ENCODE assay signal across 14 cellular contexts in the genomic region with DNA sequence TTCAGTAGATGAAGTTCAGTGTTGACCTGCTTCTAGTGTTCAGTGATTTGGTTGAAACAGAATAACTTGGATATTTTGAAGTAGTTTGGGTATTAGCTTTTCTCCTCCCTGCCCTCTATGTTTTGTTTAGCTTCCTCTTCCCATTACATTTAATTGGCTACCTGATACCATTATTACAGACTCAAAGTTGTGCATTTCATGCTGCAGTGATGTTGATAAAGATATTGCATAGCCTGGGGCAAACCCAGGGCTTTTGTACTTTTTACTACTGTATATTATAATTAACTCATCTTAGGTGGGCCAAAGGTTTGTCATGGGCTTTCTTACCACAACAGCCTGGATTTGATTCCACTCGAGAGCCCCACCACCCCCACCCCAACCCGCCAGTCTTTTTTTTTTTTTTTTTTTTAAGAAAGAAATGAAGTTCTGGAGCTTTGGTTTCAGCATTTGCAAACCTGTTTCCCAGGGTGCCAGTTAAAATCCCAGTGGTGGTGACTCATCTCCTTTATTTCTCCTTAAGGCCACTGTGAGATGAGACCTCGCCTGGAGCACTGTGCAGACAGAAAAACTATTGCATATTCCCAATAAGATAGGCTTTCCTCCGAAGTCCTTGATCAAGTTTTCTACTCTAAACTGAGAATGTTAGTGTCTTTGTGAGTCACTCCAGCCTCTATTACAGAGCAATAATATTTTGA.
DNase-seq lines count a peak whose midpoint lies in the region; ATAC-seq and TF ChIP-seq lines count a peak whose summit lies in the region.
"Had no signal": no experiment of that assay in that cellular context is flagged by ENCODE, and none has a peak within 500 bp of the region (broad histone marks: within the 10 kb centered on the region; RNA-seq: fewer than 3 reads in every experiment).

No MANE protein-coding gene starts in this region.

- H3K9me3 ChIP-seq in mammary epithelial cell (replicated peaks; ENCODE audit: insufficient read depth, low read length): no peaks in the 10 kb centered on the region

- H3K4me1 Mint-ChIP-seq in GM23338 (peaks cover 60% of the 10 kb centered on the region), osteocyte (ENCODE audit: unreplicated experiment) (peaks cover 50% of the 10 kb centered on the region)

- peak; percentile 85 for ATAC-seq in GM23338
- ATAC-seq in activated naive CD4-positive, alpha-beta T cell treated with anti-CD3 and anti-CD28 coated beads, Interleukin-2, amount 50 U/mL, for 72 hours: no peak
- no peak for ATAC-seq in GM18498 (IDR thresholded peaks at IDR 0.05; ENCODE audit: unreplicated experiment)
- ATAC-seq: sciatic nerve had no signal

- BruUV-seq in mammary epithelial cell (replicated peaks; lab: Mats Ljungman, UMichigan): no TSS peak

- H2AFZ ChIP-seq in GM23338 (no peak overlapping the region), mammary epithelial cell (ENCODE audit: low read depth, low read length) (no peak overlapping the region)

- no peak overlapping the region for H3K4me3 ChIP-seq in GM23338
- no peak overlapping the region for H3K4me3 ChIP-seq in mammary epithelial cell (replicated peaks in 1 of 3; ENCODE audit: insufficient read depth in 1 of 3, low read depth in 2 of 3, low read length in 3 of 3)

- intact Hi-C loops in mammary epithelial cell (cut with micrococcal nuclease): no loop called here

- CTCF ChIA-PET in mammary epithelial cell (lab: Charles Lee; ENCODE audit: low non-redundant PET): no interaction called here

- no peak for TF ChIP-seq CTCF in GM23338 (conservative IDR thresholded peaks at IDR 0.05; ENCODE audit: low read depth in 2 of 2)
- no peak for TF ChIP-seq CTCF in mammary epithelial cell (conservative IDR thresholded peaks at IDR 0.05 in 1 of 2, IDR thresholded peaks at IDR 0.05 in 1 of 2; ENCODE audit: extremely low read depth in 1 of 2, insufficient read depth in 1 of 2, low read depth in 1 of 2, low read length in 2 of 2)
- no peak for TF ChIP-seq CTCF in osteocyte (IDR thresholded peaks at IDR 0.05)

- no peaks in the 10 kb centered on the region for H3K36me3 Mint-ChIP-seq in GM23338 (ENCODE audit: low read depth)
- no peaks in the 10 kb centered on the region for H3K36me3 Mint-ChIP-seq in osteocyte (ENCODE audit: unreplicated experiment)
- H3K36me3 Mint-ChIP-seq in activated naive CD4-positive, alpha-beta T cell treated with anti-CD3 and anti-CD28 coated beads, Interleukin-2, amount 50 U/mL, for 72 hours: no peaks in the 10 kb centered on the region

- WGBS in mammary epithelial cell (ENCODE audit: low coverage, missing lambda C conversion rate): 37% methylated on average over 4 of the region's 4 CpGs

- no peaks in the 10 kb centered on the region for H3K9me2 ChIP-seq in GM23338 (ENCODE audit: insufficient read depth)

- H3K4me1 ChIP-seq in GM23338 (ENCODE audit: insufficient read depth) (peaks cover 35% of the 10 kb centered on the region), mammary epithelial cell (ENCODE audit: insufficient read depth, low read length) (peaks cover 35% of the 10 kb centered on the region)

- peak overlapping the region; percentile 16 for H3K9ac ChIP-seq in mammary epithelial cell (ENCODE audit: insufficient read depth, low read length)

- H3F3A ChIP-seq in GM23338 (replicated peaks; ENCODE audit: low read depth): no peaks in the 10 kb centered on the region

- no peaks in the 10 kb centered on the region for H3K9me3 Mint-ChIP-seq in GM23338
- no peaks in the 10 kb centered on the region for H3K9me3 Mint-ChIP-seq in osteocyte (ENCODE audit: unreplicated experiment)
- no peaks in the 10 kb centered on the region for H3K9me3 Mint-ChIP-seq in activated naive CD4-positive, alpha-beta T cell treated with anti-CD3 and anti-CD28 coated beads, Interleukin-2, amount 50 U/mL, for 72 hours

- DNase-seq in GM23338 (ENCODE audit: low spot score) (peak; percentile 38), NCI-H1436 (lab: John Stamatoyannopoulos, UW) (peak; percentile 30), mammary epithelial cell (peak; percentile 69), osteocyte (ENCODE audit: extremely low spot score, unreplicated experiment) (no peak), amygdala (lab: John Stamatoyannopoulos, UW) (no peak)
- no peak for DNase-seq in activated naive CD4-positive, alpha-beta T cell treated with anti-CD3 and anti-CD28 coated beads, Interleukin-2, amount 50 U/mL, for 72 hours (ENCODE audit: low spot score in 2 of 2)
- DNase-seq: activated CD4-positive, alpha-beta T cell treated with anti-CD3 and anti-CD28 coated beads, Interleukin-2, amount 50 U/mL, for 4 hours; activated gamma-delta T cell; central memory CD4-positive, alpha-beta T cell; KBM-7; kidney; NCI-H510A treated with DMSO at 0.1 percent for 48 hours had no signal

- in situ Hi-C loops in mammary epithelial cell (cut with MboI; ENCODE audit: low sequenced_read_pairs in 2 of 2): no loop called here

- H3K27me3 ChIP-seq in GM23338 (ENCODE audit: insufficient read depth) (no peaks in the 10 kb centered on the region), mammary epithelial cell (ENCODE audit: insufficient read depth, low read length) (no peaks in the 10 kb centered on the region)

- H4K20me1 ChIP-seq in GM23338 (replicated peaks; ENCODE audit: insufficient read depth): no peaks in the 10 kb centered on the region
- H4K20me1 ChIP-seq in mammary epithelial cell (ENCODE audit: insufficient read depth, low read length): no peaks in the 10 kb centered on the region

- H3K79me2 ChIP-seq in GM23338 (replicated peaks; ENCODE audit: insufficient read depth): no peaks in the 10 kb centered on the region
- no peaks in the 10 kb centered on the region for H3K79me2 ChIP-seq in mammary epithelial cell (ENCODE audit: insufficient read depth, low read length)

- dilution Hi-C loops in mammary epithelial cell (cut with HindIII; ENCODE audit: low sequenced_read_pairs): no loop called here

- H3K27ac ChIP-seq in GM23338 (ENCODE audit: low read depth) (no peak overlapping the region), mammary epithelial cell (ENCODE audit: insufficient read depth, low read depth, low read length) (peak overlapping the region; percentile 75)

- H3K36me3 ChIP-seq in GM23338 (ENCODE audit: insufficient read depth) (no peaks in the 10 kb centered on the region), mammary epithelial cell (ENCODE audit: insufficient read depth, low read length) (no peaks in the 10 kb centered on the region)

- H3K4me2 ChIP-seq in GM23338: no peak overlapping the region
- peak overlapping the region; percentile 68 for H3K4me2 ChIP-seq in mammary epithelial cell (ENCODE audit: insufficient read depth, low read depth, low read length)

- H3K27ac Mint-ChIP-seq in GM23338 (peak overlapping the region; percentile 78), osteocyte (ENCODE audit: unreplicated experiment) (peak overlapping the region; percentile 45)
- no peak overlapping the region for H3K27ac Mint-ChIP-seq in activated naive CD4-positive, alpha-beta T cell treated with anti-CD3 and anti-CD28 coated beads, Interleukin-2, amount 50 U/mL, for 72 hours

- H3K27me3 Mint-ChIP-seq in GM23338 (ENCODE audit: insufficient read depth, low read depth, poor library complexity) (no peaks in the 10 kb centered on the region), osteocyte (ENCODE audit: unreplicated experiment) (no peaks in the 10 kb centered on the region)

- H3K4me3 Mint-ChIP-seq in GM23338 (no peak overlapping the region), osteocyte (ENCODE audit: unreplicated experiment) (no peak overlapping the region)

TF ChIP-seq in GM23338, 12 proteins besides CTCF, POLR2A, EP300 and RAD21 (continues in another document):
- TF ChIP-seq POLR2AphosphoS5 (IDR thresholded peaks at IDR 0.05; ENCODE audit: low read depth) (no peak), EZH2phosphoT487 (IDR thresholded peaks at IDR 0.05; ENCODE audit: unreplicated experiment) (no peak), ZNF331 (CRISPR knock-in tag; IDR thresholded peaks at IDR 0.05; ENCODE audit: low read depth) (no peak)

Comparison
In these comparisons a context has a peak if more than half of its experiments do, and no peak if none do; other contexts are left out.
1. DNase-seq: peak in GM23338 (single experiment), NCI-H1436 (single experiment) and mammary epithelial cell (single experiment); none in osteocyte (single experiment), amygdala (0 of 56) and activated naive CD4-positive, alpha-beta T cell treated with anti-CD3 and anti-CD28 coated beads, Interleukin-2, amount 50 U/mL, for 72 hours (0 of 2).
2. H3K27ac Mint-ChIP-seq: peak in GM23338 (single experiment) and osteocyte (single experiment); none in activated naive CD4-positive, alpha-beta T cell treated with anti-CD3 and anti-CD28 coated beads, Interleukin-2, amount 50 U/mL, for 72 hours (0 of 2).